Comparison of ENCODE assay signal across 27 cellular contexts in the genomic region with DNA sequence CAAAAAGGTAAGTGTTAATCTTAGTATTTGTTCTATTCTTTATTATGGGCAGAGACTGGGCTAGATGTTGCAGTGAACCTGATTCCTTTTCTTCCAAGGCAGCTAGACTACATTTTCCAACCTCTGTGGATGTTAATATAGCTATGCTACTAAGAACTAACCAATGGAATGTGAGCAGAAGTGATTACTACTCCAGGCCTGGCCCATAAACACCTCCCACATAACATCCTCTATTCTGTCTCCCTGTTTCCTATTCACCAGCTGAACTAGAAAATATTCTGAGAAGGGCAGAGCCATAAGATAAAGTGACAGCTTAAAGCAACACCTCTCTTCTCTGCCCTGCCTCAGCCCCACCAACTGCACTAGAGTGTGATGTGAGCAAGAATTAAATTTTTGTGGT. TPM values are rescaled to one million over a fixed set of nuclear protein-coding genes. Genes with fewer than 3 reads are reported as not detected.
"Had no signal": no experiment of that assay in that cellular context is flagged by ENCODE, and none has a peak within 500 bp of the region (broad histone marks: within the 10 kb centered on the region; RNA-seq: fewer than 3 reads in every experiment).

No MANE protein-coding gene starts in this region.

- H3K9me3 Mint-ChIP-seq: activated T-helper 2 cell treated with anti-CD3 and anti-CD28 coated beads, Interferon-gamma antibody, Interleukin-2, Interleukin-4, amounts not matched to agents 10 μg/mL and 5 μg/mL and 100 μg/mL, durations not matched to agents 14 hours and 24 hours and 36 hours; central memory CD8-positive, alpha-beta T cell; T-helper 2 cell treated with Interferon-gamma antibody and Interleukin-4, amounts not matched to agents 5 μg/mL and 100 μg/mL, for 36 hours had no signal

- H3K27ac Mint-ChIP-seq: activated CD8-positive, alpha-beta T cell treated with anti-CD3 and anti-CD28 coated beads, Interleukin-2, amount 10 ng/mL, durations not matched to agents 7 days and 5 days; activated naive CD8-positive, alpha-beta T cell treated with anti-CD3 and anti-CD28 coated beads, Interleukin-2, amount 10 ng/mL, durations not matched to agents 7 days and 5 days; activated T-cell treated with anti-CD3 and anti-CD28 coated beads, Interleukin-2, amount 50 U/mL, for 24 hours; activated T-helper 2 cell treated with anti-CD3 and anti-CD28 coated beads, Interferon-gamma antibody, Interleukin-2, Interleukin-4, amounts not matched to agents 10 μg/mL and 5 μg/mL and 100 μg/mL, durations not matched to agents 14 hours and 24 hours and 36 hours; brain; T-helper 2 cell treated with Interferon-gamma antibody and Interleukin-4, amounts not matched to agents 5 μg/mL and 100 μg/mL, for 36 hours had no signal

- H3K27ac ChIP-seq: gastroesophageal sphincter, prostate gland, skin epidermis, stomach, testis, upper lobe of left lung had no signal

- H3K9me3 ChIP-seq: gastroesophageal sphincter, heart left ventricle, mucosa of descending colon, prostate gland, stomach, testis, upper lobe of left lung had no signal

- H3K4me3 Mint-ChIP-seq: activated B cell treated with CpG ODN at 0.5 μM for 24 hours; activated CD8-positive, alpha-beta T cell treated with anti-CD3 and anti-CD28 coated beads, Interleukin-2, amount 10 ng/mL, durations not matched to agents 7 days and 5 days; activated naive CD8-positive, alpha-beta T cell treated with anti-CD3 and anti-CD28 coated beads, Interleukin-2, amount 10 ng/mL, durations not matched to agents 7 days and 5 days; activated T-cell treated with anti-CD3 and anti-CD28 coated beads, Interleukin-2, amount 50 U/mL, for 24 hours; brain; central memory CD8-positive, alpha-beta T cell; naive B cell; T-helper 2 cell treated with Interferon-gamma antibody and Interleukin-4, amounts not matched to agents 5 μg/mL and 100 μg/mL, for 36 hours had no signal

- H3K36me3 ChIP-seq: gastroesophageal sphincter, heart left ventricle, prostate gland, stomach, upper lobe of left lung had no signal

- H3K27me3 ChIP-seq: gastroesophageal sphincter, stomach, testis, upper lobe of left lung had no signal

- H3K4me1 ChIP-seq: prostate gland had no signal

- H3K4me3 ChIP-seq: gastroesophageal sphincter, heart left ventricle, mucosa of descending colon, prostate gland, skin epidermis, stomach, testis, upper lobe of left lung had no signal

- DNase-seq: activated B cell treated with CpG ODN at 0.5 μM for 24 hours; activated CD4-positive, alpha-beta T cell treated with anti-CD3 and anti-CD28 coated beads for 4 hours; activated CD8-positive, alpha-beta T cell treated with anti-CD3 and anti-CD28 coated beads, Interleukin-2, amount 10 ng/mL, durations not matched to agents 7 days and 5 days; activated naive CD4-positive, alpha-beta T cell treated with Interleukin-2 at 50 U/mL for 16 hours; activated naive CD8-positive, alpha-beta T cell treated with anti-CD3 and anti-CD28 coated beads, Interleukin-2, amount 10 ng/mL, durations not matched to agents 7 days and 5 days; activated T-cell treated with anti-CD3 and anti-CD28 coated beads, Interleukin-2, amount 50 U/mL, for 24 hours; cortex of kidney; effector CD4-positive, alpha-beta T cell; heart left ventricle; mesenchymal stem cell; mucosa of descending colon; naive B cell; right cardiac atrium; stimulated activated CD4-positive, alpha-beta T cell treated with anti-CD3 and anti-CD28 coated beads, Interleukin-15, amount 100 ng/mL, for 24 hours; stimulated activated CD4-positive, alpha-beta T cell treated with anti-CD3 and anti-CD28 coated beads, Interleukin-4, amount 100 ng/mL, for 1 hour; stomach; testis; upper lobe of left lung had no signal

- H3K27me3 Mint-ChIP-seq: activated B cell treated with CpG ODN at 0.5 μM for 24 hours; activated T-cell treated with anti-CD3 and anti-CD28 coated beads, Interleukin-2, amount 50 U/mL, for 24 hours; central memory CD8-positive, alpha-beta T cell; naive B cell had no signal

- H3K36me3 Mint-ChIP-seq: brain, naive B cell had no signal

- H3K4me1 Mint-ChIP-seq: brain; central memory CD8-positive, alpha-beta T cell had no signal

- ATAC-seq: activated CD8-positive, alpha-beta T cell treated with anti-CD3 and anti-CD28 coated beads, Interleukin-2, amount 10 ng/mL, durations not matched to agents 7 days and 5 days; gastroesophageal sphincter; heart left ventricle; mucosa of descending colon; right cardiac atrium had no signal

RNA-seq across cellular contexts. Expression of a gene that starts 29.4 kb away (rescaled TPM):
- total RNA-seq: activated B cell treated with CpG ODN at 0.5 μM for 24 hours; activated CD8-positive, alpha-beta T cell treated with anti-CD3 and anti-CD28 coated beads, Interleukin-2, amount 10 ng/mL, durations not matched to agents 7 days and 5 days; activated naive CD8-positive, alpha-beta T cell treated with anti-CD3 and anti-CD28 coated beads, Interleukin-2, amount 10 ng/mL, durations not matched to agents 7 days and 5 days; activated T-helper 2 cell treated with anti-CD3 and anti-CD28 coated beads, Interferon-gamma antibody, Interleukin-2, Interleukin-4, amounts not matched to agents 10 μg/mL and 5 μg/mL and 100 μg/mL, durations not matched to agents 14 hours and 24 hours and 36 hours; gastroesophageal sphincter; heart left ventricle; lower leg skin; mucosa of descending colon; osteocyte; prostate gland; right cardiac atrium; stomach; upper lobe of left lung had no signal
